Comparison of ENCODE assay signal across 2 cellular contexts in genomic region chr14:100669011-100669412, GRCh38.
TF ChIP-seq lines count a peak whose summit lies in the region.

No MANE protein-coding gene starts in this region.

TF ChIP-seq in GM23338, 12 proteins besides CTCF, POLR2A, EP300 and RAD21 (continued from another document):
- no peak for TF ChIP-seq ZNF462 (CRISPR knock-in tag; IDR thresholded peaks at IDR 0.05)
- no peak for TF ChIP-seq CREB1 (CRISPR knock-in tag; IDR thresholded peaks at IDR 0.05; ENCODE audit: low read depth)
- no peak for TF ChIP-seq ZNF331 (CRISPR knock-in tag; IDR thresholded peaks at IDR 0.05; ENCODE audit: low read depth)
- TF ChIP-seq EZH2phosphoT487 (IDR thresholded peaks at IDR 0.05; ENCODE audit: unreplicated experiment), result no peak
- TF ChIP-seq ETS1 (IDR thresholded peaks at IDR 0.05), result no peak
- no peak for TF ChIP-seq STAT1 (IDR thresholded peaks at IDR 0.05; ENCODE audit: unreplicated experiment)
- TF ChIP-seq REST (IDR thresholded peaks at IDR 0.05; ENCODE audit: unreplicated experiment), result no peak
- TF ChIP-seq ZNF114 (CRISPR knock-in tag; IDR thresholded peaks at IDR 0.05), result no peak
TF ChIP-seq in GM23338: peak in this region for 0.

TF ChIP-seq in SK-N-SH, 30 proteins besides CTCF, POLR2A, EP300 and RAD21 (continued from another document):
- TF ChIP-seq, protein P1, sequence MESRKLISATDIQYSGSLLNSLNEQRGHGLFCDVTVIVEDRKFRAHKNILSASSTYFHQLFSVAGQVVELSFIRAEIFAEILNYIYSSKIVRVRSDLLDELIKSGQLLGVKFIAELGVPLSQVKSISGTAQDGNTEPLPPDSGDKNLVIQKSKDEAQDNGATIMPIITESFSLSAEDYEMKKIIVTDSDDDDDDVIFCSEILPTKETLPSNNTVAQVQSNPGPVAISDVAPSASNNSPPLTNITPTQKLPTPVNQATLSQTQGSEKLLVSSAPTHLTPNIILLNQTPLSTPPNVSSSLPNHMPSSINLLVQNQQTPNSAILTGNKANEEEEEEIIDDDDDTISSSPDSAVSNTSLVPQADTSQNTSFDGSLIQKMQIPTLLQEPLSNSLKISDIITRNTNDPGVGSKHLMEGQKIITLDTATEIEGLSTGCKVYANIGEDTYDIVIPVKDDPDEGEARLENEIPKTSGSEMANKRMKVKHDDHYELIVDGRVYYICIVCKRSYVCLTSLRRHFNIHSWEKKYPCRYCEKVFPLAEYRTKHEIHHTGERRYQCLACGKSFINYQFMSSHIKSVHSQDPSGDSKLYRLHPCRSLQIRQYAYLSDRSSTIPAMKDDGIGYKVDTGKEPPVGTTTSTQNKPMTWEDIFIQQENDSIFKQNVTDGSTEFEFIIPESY (IDR thresholded peaks at IDR 0.05; ENCODE audit: borderline replicate concordance, low read depth), result no peak
- no peak for TF ChIP-seq TEAD4 (IDR thresholded peaks at IDR 0.05; ENCODE audit: borderline replicate concordance, insufficient read depth)
- TF ChIP-seq SIN3A (IDR thresholded peaks at IDR 0.05; ENCODE audit: borderline replicate concordance, low read depth, low read length), result no peak
- no peak for TF ChIP-seq YY1 (IDR thresholded peaks at IDR 0.05; ENCODE audit: low read depth)
- TF ChIP-seq, protein P2, sequence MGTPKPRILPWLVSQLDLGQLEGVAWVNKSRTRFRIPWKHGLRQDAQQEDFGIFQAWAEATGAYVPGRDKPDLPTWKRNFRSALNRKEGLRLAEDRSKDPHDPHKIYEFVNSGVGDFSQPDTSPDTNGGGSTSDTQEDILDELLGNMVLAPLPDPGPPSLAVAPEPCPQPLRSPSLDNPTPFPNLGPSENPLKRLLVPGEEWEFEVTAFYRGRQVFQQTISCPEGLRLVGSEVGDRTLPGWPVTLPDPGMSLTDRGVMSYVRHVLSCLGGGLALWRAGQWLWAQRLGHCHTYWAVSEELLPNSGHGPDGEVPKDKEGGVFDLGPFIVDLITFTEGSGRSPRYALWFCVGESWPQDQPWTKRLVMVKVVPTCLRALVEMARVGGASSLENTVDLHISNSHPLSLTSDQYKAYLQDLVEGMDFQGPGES (IDR thresholded peaks at IDR 0.05; ENCODE audit: low read depth, low read length), result no peak
- TF ChIP-seq EZH2phosphoT487 (IDR thresholded peaks at IDR 0.05; ENCODE audit: borderline replicate concordance, low read depth), result no peak
- TF ChIP-seq FOXM1 (IDR thresholded peaks at IDR 0.05; ENCODE audit: low read depth), result no peak
- TF ChIP-seq JUND (IDR thresholded peaks at IDR 0.05), result no peak
- TF ChIP-seq RFX5 (IDR thresholded peaks at IDR 0.05; ENCODE audit: low read length), result no peak
- TF ChIP-seq FOSL2 (IDR thresholded peaks at IDR 0.05; ENCODE audit: borderline replicate concordance, low read depth), result no peak
- TF ChIP-seq, protein P3, sequence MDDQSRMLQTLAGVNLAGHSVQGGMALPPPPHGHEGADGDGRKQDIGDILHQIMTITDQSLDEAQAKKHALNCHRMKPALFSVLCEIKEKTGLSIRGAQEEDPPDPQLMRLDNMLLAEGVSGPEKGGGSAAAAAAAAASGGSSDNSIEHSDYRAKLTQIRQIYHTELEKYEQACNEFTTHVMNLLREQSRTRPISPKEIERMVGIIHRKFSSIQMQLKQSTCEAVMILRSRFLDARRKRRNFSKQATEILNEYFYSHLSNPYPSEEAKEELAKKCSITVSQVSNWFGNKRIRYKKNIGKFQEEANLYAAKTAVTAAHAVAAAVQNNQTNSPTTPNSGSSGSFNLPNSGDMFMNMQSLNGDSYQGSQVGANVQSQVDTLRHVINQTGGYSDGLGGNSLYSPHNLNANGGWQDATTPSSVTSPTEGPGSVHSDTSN (IDR thresholded peaks at IDR 0.05), result no peak
- TF ChIP-seq REST (IDR thresholded peaks at IDR 0.05; ENCODE audit: low read depth, low read length), result no peak
- TF ChIP-seq GATA2 (CRISPR knock-in tag; IDR thresholded peaks at IDR 0.05), result no peak
- no peak for TF ChIP-seq MEF2A (IDR thresholded peaks at IDR 0.05; ENCODE audit: borderline replicate concordance, low read depth)
- TF ChIP-seq MAX (IDR thresholded peaks at IDR 0.05; ENCODE audit: low read depth), result no peak
- no peak for TF ChIP-seq RXRA (IDR thresholded peaks at IDR 0.05; ENCODE audit: borderline replicate concordance, low read depth)
